36 cellular contexts compared by ENCODE assay signal in the genomic region with DNA sequence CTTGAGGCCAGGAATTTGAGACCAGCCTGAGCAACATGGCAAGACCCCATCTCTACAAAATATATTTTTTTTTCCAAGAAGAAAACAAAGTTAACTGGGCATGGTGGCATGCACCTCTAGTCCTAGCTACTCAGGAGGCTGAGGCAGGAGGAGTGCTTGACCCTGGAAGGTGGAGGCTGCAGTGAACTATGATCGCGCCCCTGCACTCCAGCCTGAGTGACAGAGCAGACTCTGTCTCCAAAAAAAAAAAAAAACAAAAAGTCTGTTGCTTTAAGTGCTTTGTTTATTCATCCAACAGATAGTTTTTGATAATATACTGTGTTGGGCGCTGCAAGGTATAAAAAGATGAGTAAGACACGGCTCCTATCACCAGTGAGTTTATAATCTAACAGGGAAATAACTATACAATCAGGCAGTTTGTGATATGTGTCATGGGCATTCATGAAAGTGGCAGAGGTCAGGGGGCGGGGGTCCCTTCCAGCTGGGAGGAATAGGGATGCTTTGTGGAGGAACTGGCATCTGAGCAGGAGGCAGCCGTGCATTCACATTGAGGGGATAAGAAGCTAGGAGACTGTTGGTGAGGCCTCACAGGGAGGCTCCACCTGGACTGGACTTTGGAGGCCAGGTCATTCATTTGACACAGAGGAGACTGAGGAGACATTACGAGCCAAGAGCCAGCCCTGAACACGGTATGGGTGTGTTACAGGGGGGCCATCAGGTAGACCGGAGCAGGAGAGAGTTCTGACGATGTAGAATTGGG.
DNase-seq lines count a peak whose midpoint lies in the region; ATAC-seq, FAIRE-seq and TF ChIP-seq lines count a peak whose summit lies in the region.
"Had no signal": no experiment of that assay in that cellular context is flagged by ENCODE, and none has a peak within 500 bp of the region (broad histone marks: within the 10 kb centered on the region; RNA-seq: fewer than 3 reads in every experiment).

No MANE protein-coding gene starts in this region.

- no peaks in the 10 kb centered on the region for H3K79me2 ChIP-seq in fibroblast of lung (ENCODE audit: control insufficient read depth, insufficient read depth, low read length)

- H3K4me3 Mint-ChIP-seq in stimulated activated naive CD8-positive, alpha-beta T cell treated with anti-CD3 and anti-CD28 coated beads, Interleukin-15, Interleukin-2, amounts not matched to agents 100 ng/mL and 50 ng/mL, for 24 hours: no peak overlapping the region
- H3K4me3 Mint-ChIP-seq in stimulated activated naive CD8-positive, alpha-beta T cell treated with anti-CD3 and anti-CD28 coated beads, Interleukin-15, amount 100 ng/mL, for 72 hours: no peak overlapping the region
- no peak overlapping the region for H3K4me3 Mint-ChIP-seq in nephron progenitor cell
- no peak overlapping the region for H3K4me3 Mint-ChIP-seq in CD14-positive monocyte
- H3K4me3 Mint-ChIP-seq: activated CD8-positive, alpha-beta memory T cell treated with anti-CD3 and anti-CD28 coated beads, Interleukin-2, amount 10 ng/mL, durations not matched to agents 7 days and 5 days; activated naive CD8-positive, alpha-beta T cell treated with anti-CD3 and anti-CD28 coated beads, Interleukin-2, amount 50 U/mL, for 24 hours; CD4-positive, alpha-beta T cell; dendritic cell treated with granulocyte-macrophage colony-stimulating factor and Interleukin-4, amounts not matched to agents 40 ng/mL and 50 ng/mL, for 4 days; mesothelial cell of epicardium; natural killer cell treated with Interleukin-12 subunit alpha and Interleukin-12 subunit beta and Interleukin-15 and Interleukin-18, amount 100 ng/mL, for 72 hours; stimulated activated effector memory CD8-positive, alpha-beta T cell treated with anti-CD3 and anti-CD28 coated beads, Interleukin-12 subunit alpha, Interleukin-12 subunit beta, amount 100 ng/mL, for 72 hours had no signal

- no peaks in the 10 kb centered on the region for H3K9me3 Mint-ChIP-seq in stimulated activated naive CD8-positive, alpha-beta T cell treated with anti-CD3 and anti-CD28 coated beads, Interleukin-15, Interleukin-2, amounts not matched to agents 100 ng/mL and 50 ng/mL, for 24 hours
- no peaks in the 10 kb centered on the region for H3K9me3 Mint-ChIP-seq in stimulated activated naive CD8-positive, alpha-beta T cell treated with anti-CD3 and anti-CD28 coated beads, Interleukin-15, amount 100 ng/mL, for 72 hours
- H3K9me3 Mint-ChIP-seq in nephron progenitor cell (no peaks in the 10 kb centered on the region), CD14-positive monocyte (peaks cover 0 to 4% (median 0%) of the 10 kb centered on the region in 7 donors)
- H3K9me3 Mint-ChIP-seq: activated naive CD8-positive, alpha-beta T cell treated with anti-CD3 and anti-CD28 coated beads, Interleukin-2, amount 50 U/mL, for 24 hours; CD4-positive, alpha-beta T cell; dendritic cell treated with granulocyte-macrophage colony-stimulating factor and Interleukin-4, amounts not matched to agents 40 ng/mL and 50 ng/mL, for 4 days; mesothelial cell of epicardium; natural killer cell treated with Interleukin-12 subunit alpha and Interleukin-12 subunit beta and Interleukin-15 and Interleukin-18, amount 100 ng/mL, for 72 hours; stimulated activated effector memory CD8-positive, alpha-beta T cell treated with anti-CD3 and anti-CD28 coated beads, Interleukin-12 subunit alpha, Interleukin-12 subunit beta, amount 100 ng/mL, for 72 hours had no signal

- H2AFZ ChIP-seq in fibroblast of lung (ENCODE audit: low read length): no peak overlapping the region

- H3K27ac Mint-ChIP-seq in stimulated activated naive CD8-positive, alpha-beta T cell treated with anti-CD3 and anti-CD28 coated beads, Interleukin-15, Interleukin-2, amounts not matched to agents 100 ng/mL and 50 ng/mL, for 24 hours: peak overlapping the region; percentile 5
- no peak overlapping the region for H3K27ac Mint-ChIP-seq in stimulated activated naive CD8-positive, alpha-beta T cell treated with anti-CD3 and anti-CD28 coated beads, Interleukin-15, amount 100 ng/mL, for 72 hours
- peak overlapping the region; percentile 7 for H3K27ac Mint-ChIP-seq in nephron progenitor cell
- H3K27ac Mint-ChIP-seq in CD14-positive monocyte: peak overlapping the region in 1 of 7 donors; percentile 32
- H3K27ac Mint-ChIP-seq: activated CD8-positive, alpha-beta memory T cell treated with anti-CD3 and anti-CD28 coated beads, Interleukin-2, amount 10 ng/mL, durations not matched to agents 7 days and 5 days; activated naive CD8-positive, alpha-beta T cell treated with anti-CD3 and anti-CD28 coated beads, Interleukin-2, amount 50 U/mL, for 24 hours; CD4-positive, alpha-beta T cell; dendritic cell treated with granulocyte-macrophage colony-stimulating factor and Interleukin-4, amounts not matched to agents 40 ng/mL and 50 ng/mL, for 4 days; mesothelial cell of epicardium; natural killer cell treated with Interleukin-12 subunit alpha and Interleukin-12 subunit beta and Interleukin-15 and Interleukin-18, amount 100 ng/mL, for 72 hours; stimulated activated effector memory CD8-positive, alpha-beta T cell treated with anti-CD3 and anti-CD28 coated beads, Interleukin-12 subunit alpha, Interleukin-12 subunit beta, amount 100 ng/mL, for 72 hours had no signal

- peaks cover 60% of the 10 kb centered on the region for H3K4me1 Mint-ChIP-seq in stimulated activated naive CD8-positive, alpha-beta T cell treated with anti-CD3 and anti-CD28 coated beads, Interleukin-15, Interleukin-2, amounts not matched to agents 100 ng/mL and 50 ng/mL, for 24 hours (ENCODE audit: low read depth)
- H3K4me1 Mint-ChIP-seq in stimulated activated naive CD8-positive, alpha-beta T cell treated with anti-CD3 and anti-CD28 coated beads, Interleukin-15, amount 100 ng/mL, for 72 hours: peaks cover 41% of the 10 kb centered on the region
- H3K4me1 Mint-ChIP-seq in nephron progenitor cell: peaks cover 50% of the 10 kb centered on the region
- H3K4me1 Mint-ChIP-seq in CD14-positive monocyte: peaks cover 42% of the 10 kb centered on the region

- intact Hi-C loops in psoas muscle (cut with DNase I) (no loop called here), CD14-positive monocyte (cut with micrococcal nuclease) (loop anchor here (5.0 kb wide), 1 partner anchor 34 kb away; no protein-coding TSS in a partner anchor)

- no peaks in the 10 kb centered on the region for H4K20me1 ChIP-seq in fibroblast of lung (ENCODE audit: control insufficient read depth, extremely low read depth, insufficient read depth, low read length)

- no peak for TF ChIP-seq CTCF in fibroblast of lung (conservative IDR thresholded peaks at IDR 0.05 in 1 of 2, IDR thresholded peaks at IDR 0.05 in 1 of 2; ENCODE audit: low read depth in 1 of 2, low read length in 2 of 2)
- no peak for TF ChIP-seq CTCF in nephron progenitor cell (IDR thresholded peaks at IDR 0.05)
- TF ChIP-seq CTCF in psoas muscle (IDR thresholded peaks at IDR 0.05): no peak
- TF ChIP-seq CTCF in CD14-positive monocyte (IDR thresholded peaks at IDR 0.05): no peak

- no peak overlapping the region for H3K9ac ChIP-seq in fibroblast of lung (ENCODE audit: insufficient read depth, low read length)
- H3K9ac ChIP-seq: SK-N-SH had no signal

- FAIRE-seq in GM19239 (lab: Jason Lieb, UNC): no peak
- FAIRE-seq: astrocyte, D721Med, H1, pancreas had no signal

- H3K4me3 ChIP-seq in fibroblast of lung (replicated peaks in 1 of 4; ENCODE audit: control extremely low read depth in 1 of 4, insufficient read depth in 1 of 4, low read depth in 3 of 4, low read length in 4 of 4) (no peak overlapping the region), psoas muscle (no peak overlapping the region)
- H3K4me3 ChIP-seq: esophagus muscularis mucosa, MG63, pancreas, upper lobe of right lung had no signal

- peaks cover 18% of the 10 kb centered on the region for H3K27me3 Mint-ChIP-seq in stimulated activated naive CD8-positive, alpha-beta T cell treated with anti-CD3 and anti-CD28 coated beads, Interleukin-15, Interleukin-2, amounts not matched to agents 100 ng/mL and 50 ng/mL, for 24 hours
- peaks cover 37% of the 10 kb centered on the region for H3K27me3 Mint-ChIP-seq in stimulated activated naive CD8-positive, alpha-beta T cell treated with anti-CD3 and anti-CD28 coated beads, Interleukin-15, amount 100 ng/mL, for 72 hours
- no peaks in the 10 kb centered on the region for H3K27me3 Mint-ChIP-seq in nephron progenitor cell (ENCODE audit: low read depth, poor library complexity)
- H3K27me3 Mint-ChIP-seq in CD14-positive monocyte (ENCODE audit: low read depth in 3 of 3): peaks cover 5 to 13% (median 8%) of the 10 kb centered on the region in 3 donors
- H3K27me3 Mint-ChIP-seq: activated CD8-positive, alpha-beta memory T cell treated with anti-CD3 and anti-CD28 coated beads, Interleukin-2, amount 10 ng/mL, durations not matched to agents 7 days and 5 days had no signal

- H3K4me2 ChIP-seq in fibroblast of lung (ENCODE audit: extremely low read depth, insufficient read depth, low read length): no peak overlapping the region
- H3K4me2 ChIP-seq: SK-N-SH had no signal

- peak overlapping the region; percentile 93 for H3K27ac ChIP-seq in fibroblast of lung (ENCODE audit: insufficient read depth, low read length)
- H3K27ac ChIP-seq in psoas muscle: no peak overlapping the region
- H3K27ac ChIP-seq: esophagus muscularis mucosa, foreskin keratinocyte, pancreas, upper lobe of right lung had no signal

- no peaks in the 10 kb centered on the region for H3K27me3 ChIP-seq in fibroblast of lung (ENCODE audit: control insufficient read depth, insufficient read depth, low read length)
- peaks cover 0 to 2% (median 0%) of the 10 kb centered on the region in 3 donors for H3K27me3 ChIP-seq in psoas muscle (ENCODE audit: insufficient read depth in 3 of 3, low read length in 2 of 3)
- H3K27me3 ChIP-seq: esophagus muscularis mucosa, foreskin keratinocyte, MG63, pancreas, upper lobe of right lung had no signal

- WGBS in psoas muscle, 3 donors: 96 to 98% (median 98%) methylated on average over 10 of the region's 10 CpGs

- peaks cover 47% of the 10 kb centered on the region for H3K4me1 ChIP-seq in fibroblast of lung (ENCODE audit: control insufficient read depth, extremely low read depth, insufficient read depth, low read length)
- peaks cover 22% of the 10 kb centered on the region for H3K4me1 ChIP-seq in psoas muscle

- no peak for DNase-seq in stimulated activated naive CD8-positive, alpha-beta T cell treated with anti-CD3 and anti-CD28 coated beads, Interleukin-15, amount 100 ng/mL, for 72 hours
- DNase-seq in fibroblast of lung (ENCODE audit: low read depth in 2 of 2): no peak
- DNase-seq in nephron progenitor cell: no peak
- no peak for DNase-seq in psoas muscle
- no peak for DNase-seq in GM19239 (ENCODE audit: insufficient read length, low spot score)
- no peak for DNase-seq in CD14-positive monocyte (ENCODE audit: low spot score)
- DNase-seq: activated CD4-positive, alpha-beta T cell treated with anti-CD3 and anti-CD28 coated beads, Interleukin-2, amount 50 U/mL, for 4 hours; activated CD4-positive, CD25-positive, alpha-beta regulatory T cell; activated CD8-positive, alpha-beta memory T cell treated with anti-CD3 and anti-CD28 coated beads, Interleukin-2, amount 10 ng/mL, durations not matched to agents 7 days and 5 days; activated naive CD4-positive, alpha-beta T cell; activated naive CD8-positive, alpha-beta T cell treated with anti-CD3 and anti-CD28 coated beads, Interleukin-2, amount 50 U/mL, for 24 hours; AML-193; CD4-positive, alpha-beta T cell; DND-41; foreskin keratinocyte; head of caudate nucleus; KG1; MG63; NCI-H1105 treated with DMSO at 0.1 percent for 48 hours; NCI-H187 treated with DMSO at 0.1 percent for 48 hours; NCI-H2171; NCI-H82; pancreas; right cardiac atrium; SK-N-SH; upper lobe of right lung had no signal

- no peaks in the 10 kb centered on the region for H3K9me3 ChIP-seq in fibroblast of lung (ENCODE audit: control insufficient read depth, insufficient read depth, low read depth, low read length)
- H3K9me3 ChIP-seq in psoas muscle: no peaks in the 10 kb centered on the region
- H3K9me3 ChIP-seq: esophagus muscularis mucosa, MG63, pancreas, SK-N-SH, upper lobe of right lung had no signal

- ATAC-seq in stimulated activated naive CD8-positive, alpha-beta T cell treated with anti-CD3 and anti-CD28 coated beads, Interleukin-15, amount 100 ng/mL, for 72 hours: no peak
- ATAC-seq in HG03196 (IDR thresholded peaks at IDR 0.05; ENCODE audit: unreplicated experiment) (no peak), psoas muscle (no peak)
- ATAC-seq: activated CD8-positive, alpha-beta memory T cell treated with anti-CD3 and anti-CD28 coated beads, Interleukin-2, amount 10 ng/mL, durations not matched to agents 7 days and 5 days; activated naive CD8-positive, alpha-beta T cell treated with anti-CD3 and anti-CD28 coated beads, Interleukin-2, amount 50 U/mL, for 24 hours; foreskin keratinocyte; natural killer cell treated with Interleukin-12 subunit alpha and Interleukin-12 subunit beta and Interleukin-15 and Interleukin-18, amount 100 ng/mL, for 72 hours; pancreas; stimulated activated effector memory CD8-positive, alpha-beta T cell treated with anti-CD3 and anti-CD28 coated beads, Interleukin-12 subunit alpha, Interleukin-12 subunit beta, amount 100 ng/mL, for 72 hours had no signal

- H3K36me3 Mint-ChIP-seq in stimulated activated naive CD8-positive, alpha-beta T cell treated with anti-CD3 and anti-CD28 coated beads, Interleukin-15, Interleukin-2, amounts not matched to agents 100 ng/mL and 50 ng/mL, for 24 hours (ENCODE audit: low read depth): no peaks in the 10 kb centered on the region
- H3K36me3 Mint-ChIP-seq in nephron progenitor cell (ENCODE audit: low read depth) (no peaks in the 10 kb centered on the region), CD14-positive monocyte (peaks cover 0 to 6% of the 10 kb centered on the region in 2 donors)
- H3K36me3 Mint-ChIP-seq: mesothelial cell of epicardium had no signal

- H3K36me3 ChIP-seq in fibroblast of lung (ENCODE audit: control insufficient read depth, insufficient read depth, low read length): no peaks in the 10 kb centered on the region
- no peaks in the 10 kb centered on the region for H3K36me3 ChIP-seq in psoas muscle (ENCODE audit: insufficient read depth in 1 of 2, low read depth in 1 of 2)
- H3K36me3 ChIP-seq: esophagus muscularis mucosa, MG63, pancreas, upper lobe of right lung had no signal

Comparison
In these comparisons a context has a peak if more than half of its experiments do, and no peak if none do; other contexts are left out.
1. H3K27ac Mint-ChIP-seq: peak in stimulated activated naive CD8-positive, alpha-beta T cell treated with anti-CD3 and anti-CD28 coated beads, Interleukin-15, Interleukin-2, amounts not matched to agents 100 ng/mL and 50 ng/mL, for 24 hours (single experiment) and nephron progenitor cell (single experiment); none in stimulated activated naive CD8-positive, alpha-beta T cell treated with anti-CD3 and anti-CD28 coated beads, Interleukin-15, amount 100 ng/mL, for 72 hours (0 of 2).
2. intact Hi-C loops: an anchor here in CD14-positive monocyte (5.0 kb wide); none called in psoas muscle.